In the genomic region with DNA sequence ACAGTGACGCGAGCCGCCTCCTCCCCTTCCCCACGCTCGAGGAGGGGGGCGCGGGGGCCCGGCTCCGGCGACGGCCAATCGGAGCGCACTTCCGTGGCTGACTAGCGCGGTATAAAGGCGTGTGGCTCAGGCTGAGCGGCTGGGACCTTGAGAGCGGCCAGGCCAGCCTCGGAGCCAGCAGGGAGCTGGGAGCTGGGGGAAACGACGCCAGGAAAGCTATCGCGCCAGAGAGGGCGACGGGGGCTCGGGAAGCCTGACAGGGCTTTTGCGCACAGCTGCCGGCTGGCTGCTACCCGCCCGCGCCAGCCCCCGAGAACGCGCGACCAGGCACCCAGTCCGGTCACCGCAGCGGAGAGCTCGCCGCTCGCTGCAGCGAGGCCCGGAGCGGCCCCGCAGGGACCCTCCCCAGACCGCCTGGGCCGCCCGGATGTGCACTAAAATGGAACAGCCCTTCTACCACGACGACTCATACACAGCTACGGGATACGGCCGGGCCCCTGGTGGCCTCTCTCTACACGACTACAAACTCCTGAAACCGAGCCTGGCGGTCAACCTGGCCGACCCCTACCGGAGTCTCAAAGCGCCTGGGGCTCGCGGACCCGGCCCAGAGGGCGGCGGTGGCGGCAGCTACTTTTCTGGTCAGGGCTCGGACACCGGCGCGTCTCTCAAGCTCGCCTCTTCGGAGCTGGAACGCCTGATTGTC, we compare ENCODE assay signal across 8 cellular contexts. TPM values are rescaled to one million over a fixed set of nuclear protein-coding genes. Genes with fewer than 3 reads are reported as not detected.
DNase-seq lines count a peak whose midpoint lies in the region; ATAC-seq, FAIRE-seq and TF ChIP-seq lines count a peak whose summit lies in the region.

TSS of gene JUNB (plus strand) at position 142 of the 703 bp plus-strand sequence. CDS start at position 428, 286 bp downstream.

- CTCF ChIA-PET in A549 (lab: Yijun Ruan, JAX): interaction anchor here (0.7 to 17.4 kb wide), 8 partner anchors 8 to 90 kb away, joined by 3 to 901 read pairs (median 3); partner anchors contain the start of genes DNASE2 and HOOK2
- CTCF ChIA-PET in activated CD4-positive, alpha-beta T cell treated with anti-CD3 and anti-CD28 coated beads for 36 hours (lab: Charles Lee): interaction anchor here (1.0 to 15.0 kb wide), 5 partner anchors 11 to 361 kb away, joined by 3 to 451 read pairs (median 4); partner anchors contain the start of genes HOOK2, PRDX2 and THSD8

- H3K4me1 Mint-ChIP-seq in activated CD4-positive, alpha-beta T cell treated with anti-CD3 and anti-CD28 coated beads for 36 hours: peaks cover 38% of the 10 kb centered on the region
- peaks cover 58% of the 10 kb centered on the region for H3K4me1 Mint-ChIP-seq in chondrocyte (ENCODE audit: low read depth)

- no peaks in the 10 kb centered on the region for H3K9me3 Mint-ChIP-seq in activated CD4-positive, alpha-beta T cell treated with anti-CD3 and anti-CD28 coated beads for 36 hours (ENCODE audit: low read depth)
- no peaks in the 10 kb centered on the region for H3K9me3 Mint-ChIP-seq in chondrocyte (ENCODE audit: low read depth)

- peaks cover 23% of the 10 kb centered on the region for H3K36me3 Mint-ChIP-seq in activated CD4-positive, alpha-beta T cell treated with anti-CD3 and anti-CD28 coated beads for 36 hours (ENCODE audit: low read depth)
- peaks cover 2% of the 10 kb centered on the region for H3K36me3 Mint-ChIP-seq in chondrocyte (ENCODE audit: low read depth)

- peak within 1 kb of the TSS; percentile 92 for H3K4me3 Mint-ChIP-seq in activated CD4-positive, alpha-beta T cell treated with anti-CD3 and anti-CD28 coated beads for 36 hours
- peak within 1 kb of the TSS; percentile 97 for H3K4me3 Mint-ChIP-seq in chondrocyte (ENCODE audit: unreplicated experiment)

- peak within 1 kb of the TSS; percentile 92 for H3K4me3 ChIP-seq in A549

- peak within 1 kb of the TSS; percentile 98 for H3K27ac Mint-ChIP-seq in activated CD4-positive, alpha-beta T cell treated with anti-CD3 and anti-CD28 coated beads for 36 hours
- H3K27ac Mint-ChIP-seq in chondrocyte (ENCODE audit: unreplicated experiment): peak within 1 kb of the TSS; percentile 99

- TF ChIP-seq CTCF in A549 (IDR thresholded peaks at IDR 0.05): no peak
- TF ChIP-seq CTCF in chondrocyte (IDR thresholded peaks at IDR 0.05): peak; percentile 51

- H3K9me3 ChIP-seq in A549: no peaks in the 10 kb centered on the region

- H3K27ac ChIP-seq in A549: peak within 1 kb of the TSS; percentile 96 to 99

- no peak; a peak in 1 of 5 replicates for TF ChIP-seq RAD21 in A549 (conservative IDR thresholded peaks at IDR 0.05 in 1 of 2, IDR thresholded peaks at IDR 0.05 in 1 of 2)

- intact Hi-C loops in activated CD4-positive, alpha-beta T cell treated with anti-CD3 and anti-CD28 coated beads for 36 hours (cut with DNase I, micrococcal nuclease): loop anchor here (1.0 to 10.0 kb wide), 13 partner anchors 9 to 1829 kb away; partner anchors contain the start of genes CALR (in 2 of the 2), ADGRE5 (in 1 of the 2), IER2 (in 1 of the 2) and NACC1 (in 1 of the 2)

- WGBS in A549 (ENCODE audit: missing lambda C conversion rate): 3% methylated on average over 14 of the region's 73 CpGs

- DNase-seq in A549 (ENCODE audit: low read depth in 1 of 2, low spot score in 1 of 2) (peak; percentile 75 to 95), NCI-H524 (lab: John Stamatoyannopoulos, UW) (peak; percentile 91 to 95), chondrocyte (ENCODE audit: low spot score) (no peak), kidney glomerular epithelial cell (lab: John Stamatoyannopoulos, UW) (peak; percentile 96)
- DNase-seq in activated CD4-positive, alpha-beta T cell treated with anti-CD3 and anti-CD28 coated beads for 36 hours: peak; percentile 98
- peak; percentile 96 to 97 for DNase-seq in stimulated activated CD4-positive, alpha-beta T cell treated with anti-CD3 and anti-CD28 coated beads, Interleukin-15, amount 100 ng/mL, for 48 hours (ENCODE audit: low read depth in 2 of 2)

- ATAC-seq in A549 (peak; percentile 42 to 60), HG03175 (IDR thresholded peaks at IDR 0.05; ENCODE audit: unreplicated experiment) (peak; percentile 34)
- peak; percentile 51 for ATAC-seq in activated CD4-positive, alpha-beta T cell treated with anti-CD3 and anti-CD28 coated beads for 36 hours

- H3K4me2 ChIP-seq in A549: peak within 1 kb of the TSS; percentile 99

- no peaks in the 10 kb centered on the region for H3K27me3 Mint-ChIP-seq in activated CD4-positive, alpha-beta T cell treated with anti-CD3 and anti-CD28 coated beads for 36 hours
- H3K27me3 Mint-ChIP-seq in chondrocyte (ENCODE audit: low read depth): no peaks in the 10 kb centered on the region

- no peak for FAIRE-seq in A549 (lab: Jason Lieb, UNC)

- peak; percentile 100 for TF ChIP-seq POLR2A in A549 (IDR thresholded peaks at IDR 0.05; ENCODE audit: low read length)
- TF ChIP-seq POLR2A in GM18526 (IDR thresholded peaks at IDR 0.05; ENCODE audit: extremely low read depth, insufficient read length): peak; percentile 100

- H3K4me1 ChIP-seq in A549: peaks cover 55% of the 10 kb centered on the region

- no peak; a peak in 1 of 5 replicates for TF ChIP-seq EP300 in A549 (IDR thresholded peaks at IDR 0.05)

- POLR2A ChIA-PET in A549 (lab: Yijun Ruan, JAX): interaction anchor here (1.0 to 6.5 kb wide), 9 partner anchors 9 to 376 kb away, joined by 3 to 122 read pairs (median 7); partner anchors contain the start of genes DNASE2, GET3 and RNASEH2A
- POLR2A ChIA-PET in activated CD4-positive, alpha-beta T cell treated with anti-CD3 and anti-CD28 coated beads for 36 hours (lab: Charles Lee): interaction anchor here (0.6 to 3.1 kb wide), 13 partner anchors 9 to 1291 kb away, joined by 3 to 53 read pairs (median 9); partner anchors contain the start of genes DHPS, GCDH, GET3 and RNASEH2A

TF ChIP-seq in A549, 52 proteins besides CTCF, POLR2A, EP300 and RAD21 (continues in another document):
- no peak for TF ChIP-seq EHF (CRISPR knock-in tag; IDR thresholded peaks at IDR 0.05)
- TF ChIP-seq, protein P1, sequence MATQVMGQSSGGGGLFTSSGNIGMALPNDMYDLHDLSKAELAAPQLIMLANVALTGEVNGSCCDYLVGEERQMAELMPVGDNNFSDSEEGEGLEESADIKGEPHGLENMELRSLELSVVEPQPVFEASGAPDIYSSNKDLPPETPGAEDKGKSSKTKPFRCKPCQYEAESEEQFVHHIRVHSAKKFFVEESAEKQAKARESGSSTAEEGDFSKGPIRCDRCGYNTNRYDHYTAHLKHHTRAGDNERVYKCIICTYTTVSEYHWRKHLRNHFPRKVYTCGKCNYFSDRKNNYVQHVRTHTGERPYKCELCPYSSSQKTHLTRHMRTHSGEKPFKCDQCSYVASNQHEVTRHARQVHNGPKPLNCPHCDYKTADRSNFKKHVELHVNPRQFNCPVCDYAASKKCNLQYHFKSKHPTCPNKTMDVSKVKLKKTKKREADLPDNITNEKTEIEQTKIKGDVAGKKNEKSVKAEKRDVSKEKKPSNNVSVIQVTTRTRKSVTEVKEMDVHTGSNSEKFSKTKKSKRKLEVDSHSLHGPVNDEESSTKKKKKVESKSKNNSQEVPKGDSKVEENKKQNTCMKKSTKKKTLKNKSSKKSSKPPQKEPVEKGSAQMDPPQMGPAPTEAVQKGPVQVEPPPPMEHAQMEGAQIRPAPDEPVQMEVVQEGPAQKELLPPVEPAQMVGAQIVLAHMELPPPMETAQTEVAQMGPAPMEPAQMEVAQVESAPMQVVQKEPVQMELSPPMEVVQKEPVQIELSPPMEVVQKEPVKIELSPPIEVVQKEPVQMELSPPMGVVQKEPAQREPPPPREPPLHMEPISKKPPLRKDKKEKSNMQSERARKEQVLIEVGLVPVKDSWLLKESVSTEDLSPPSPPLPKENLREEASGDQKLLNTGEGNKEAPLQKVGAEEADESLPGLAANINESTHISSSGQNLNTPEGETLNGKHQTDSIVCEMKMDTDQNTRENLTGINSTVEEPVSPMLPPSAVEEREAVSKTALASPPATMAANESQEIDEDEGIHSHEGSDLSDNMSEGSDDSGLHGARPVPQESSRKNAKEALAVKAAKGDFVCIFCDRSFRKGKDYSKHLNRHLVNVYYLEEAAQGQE (IDR thresholded peaks at IDR 0.05): peak; percentile 61
- peak; percentile 70 for TF ChIP-seq PHF8 (IDR thresholded peaks at IDR 0.05; ENCODE audit: borderline replicate concordance, low read depth)
- TF ChIP-seq USF2 (IDR thresholded peaks at IDR 0.05): no peak
- peak; percentile 80 for TF ChIP-seq HOXA7 (CRISPR knock-in tag; IDR thresholded peaks at IDR 0.05)
- TF ChIP-seq GATA3 (IDR thresholded peaks at IDR 0.05; ENCODE audit: borderline replicate concordance): peak; percentile 74; the same call in 1 of the 2 replicates
- peak; percentile 63 for TF ChIP-seq MAX (IDR thresholded peaks at IDR 0.05)
- TF ChIP-seq JUN (IDR thresholded peaks at IDR 0.05): peak; percentile 94 to 98
- TF ChIP-seq, protein P2, sequence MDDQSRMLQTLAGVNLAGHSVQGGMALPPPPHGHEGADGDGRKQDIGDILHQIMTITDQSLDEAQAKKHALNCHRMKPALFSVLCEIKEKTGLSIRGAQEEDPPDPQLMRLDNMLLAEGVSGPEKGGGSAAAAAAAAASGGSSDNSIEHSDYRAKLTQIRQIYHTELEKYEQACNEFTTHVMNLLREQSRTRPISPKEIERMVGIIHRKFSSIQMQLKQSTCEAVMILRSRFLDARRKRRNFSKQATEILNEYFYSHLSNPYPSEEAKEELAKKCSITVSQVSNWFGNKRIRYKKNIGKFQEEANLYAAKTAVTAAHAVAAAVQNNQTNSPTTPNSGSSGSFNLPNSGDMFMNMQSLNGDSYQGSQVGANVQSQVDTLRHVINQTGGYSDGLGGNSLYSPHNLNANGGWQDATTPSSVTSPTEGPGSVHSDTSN (IDR thresholded peaks at IDR 0.05): peak; percentile 83

RNA-seq across cellular contexts. Expression of gene JUNB, which starts in this region (rescaled TPM):
- polyA plus RNA-seq in A549 (2011; rRNA removed) (72.5 and 94.7 TPM in 2 replicates), A549 (2017; fragmentation: RNase III; extraction: RNeasy Plus Mini Kit Qiagen cat#74134 plus additional on column Dnase treatment) (47.2 to 57.7 TPM (median 55.6 TPM) in 3 replicates)
- 165 and 253 TPM in 2 replicates for polyA plus RNA-seq in A549 (2012; cell fraction: cytosol; rRNA removed)
- 411 and 478 TPM in 2 replicates for polyA plus RNA-seq in A549 (2012; cell fraction: nucleus; rRNA removed)
- 30.8 and 31.4 TPM in 2 replicates for polyA minus RNA-seq in A549 (2011; rRNA and poly(A)+ RNA removed)
- 100 to 1,000 TPM; 375 to 412 TPM for total RNA-seq in activated CD4-positive, alpha-beta T cell treated with anti-CD3 and anti-CD28 coated beads for 36 hours
- 99.0 to 129 TPM (median 122 TPM) in 3 replicates for total RNA-seq in chondrocyte
